Comparison of ENCODE assay signal across 15 cellular contexts in the genomic region with DNA sequence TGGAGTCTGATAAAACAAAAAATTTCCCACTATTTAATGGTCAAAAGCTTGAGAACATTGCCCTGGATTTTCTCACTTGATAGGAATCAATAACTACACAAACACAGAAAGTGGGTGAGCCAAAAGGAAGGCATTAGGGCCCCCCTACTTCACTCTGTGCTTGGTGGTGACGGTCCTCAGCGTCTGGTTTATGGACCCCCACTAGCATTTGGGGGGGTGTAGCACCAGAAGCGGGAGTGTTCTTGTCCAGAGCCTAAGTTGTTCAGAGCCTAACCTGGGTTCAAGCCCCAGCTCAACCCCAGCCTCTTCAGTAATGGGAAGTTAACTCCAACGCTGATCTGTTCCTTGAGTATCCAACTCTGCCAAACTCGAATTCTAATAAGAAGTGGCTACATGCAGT. TPM values are rescaled to one million over a fixed set of nuclear protein-coding genes. Genes with fewer than 3 reads are reported as not detected.
A peak's percentile ranks its signal among the peaks of the same experiment; 100 is the strongest.
DNase-seq lines count a peak whose midpoint lies in the region; ATAC-seq, FAIRE-seq and TF ChIP-seq lines count a peak whose summit lies in the region.
"Had no signal": no experiment of that assay in that cellular context is flagged by ENCODE, and none has a peak within 500 bp of the region (broad histone marks: within the 10 kb centered on the region; RNA-seq: fewer than 3 reads in every experiment).

No MANE protein-coding gene starts in this region.

- H4K20me1 ChIP-seq in PC-9 (ENCODE audit: insufficient read depth) = no peaks in the 10 kb centered on the region
- no peaks in the 10 kb centered on the region for H4K20me1 ChIP-seq in mammary epithelial cell (ENCODE audit: insufficient read depth, low read length)
- H4K20me1 ChIP-seq: BLaER1 had no signal

- WGBS in mammary epithelial cell (ENCODE audit: low coverage, missing lambda C conversion rate) = 89% methylated on average over 5 of the region's 5 CpGs
- WGBS in suprapubic skin = 95% methylated on average over 5 of the region's 5 CpGs

- no peaks in the 10 kb centered on the region for H3K9me2 ChIP-seq in PC-9 (ENCODE audit: insufficient read depth)

- H2AFZ ChIP-seq in PC-9 = no peak overlapping the region
- no peak overlapping the region for H2AFZ ChIP-seq in mammary epithelial cell (ENCODE audit: low read depth, low read length)

- peaks cover 19% of the 10 kb centered on the region; the same call in 1 of the 2 replicates for H3F3A ChIP-seq in PC-9 (ENCODE audit: insufficient read depth, low read depth)

- H3K79me2 ChIP-seq in PC-9 (ENCODE audit: low read depth) = no peaks in the 10 kb centered on the region
- no peaks in the 10 kb centered on the region for H3K79me2 ChIP-seq in mammary epithelial cell (ENCODE audit: insufficient read depth, low read length)

- peaks cover 38% of the 10 kb centered on the region for H3K4me1 ChIP-seq in PC-9 (replicated peaks; ENCODE audit: insufficient read depth)
- peaks cover 40% of the 10 kb centered on the region for H3K4me1 ChIP-seq in mammary epithelial cell (ENCODE audit: insufficient read depth, low read length)
- peaks cover 43% of the 10 kb centered on the region for H3K4me1 ChIP-seq in suprapubic skin

- H3K27me3 ChIP-seq in PC-9 (ENCODE audit: insufficient read depth, low read depth) (no peaks in the 10 kb centered on the region), mammary epithelial cell (ENCODE audit: insufficient read depth, low read length) (no peaks in the 10 kb centered on the region), suprapubic skin (no peaks in the 10 kb centered on the region)
- H3K27me3 ChIP-seq: BLaER1, MG63 had no signal

- ATAC-seq in left lobe of liver (no peak), HG03439 (IDR thresholded peaks at IDR 0.05; ENCODE audit: unreplicated experiment) (no peak)

- TF ChIP-seq EP300 in suprapubic skin (IDR thresholded peaks at IDR 0.05) = no peak

- no peak for TF ChIP-seq CTCF in PC-9 (conservative IDR thresholded peaks at IDR 0.05)
- TF ChIP-seq CTCF in mammary epithelial cell (conservative IDR thresholded peaks at IDR 0.05 in 1 of 2, IDR thresholded peaks at IDR 0.05 in 1 of 2; ENCODE audit: extremely low read depth in 1 of 2, insufficient read depth in 1 of 2, low read depth in 1 of 2, low read length in 2 of 2) = no peak
- TF ChIP-seq CTCF in suprapubic skin (IDR thresholded peaks at IDR 0.05) = no peak

- intact Hi-C loops in PC-9 (cut with micrococcal nuclease; ENCODE audit: unreplicated experiment) (no loop called here), mammary epithelial cell (cut with micrococcal nuclease) (no loop called here)

- H3K36me3 ChIP-seq in PC-9 (ENCODE audit: low read depth) (no peaks in the 10 kb centered on the region), mammary epithelial cell (ENCODE audit: insufficient read depth, low read length) (peaks cover 2% of the 10 kb centered on the region), suprapubic skin (no peaks in the 10 kb centered on the region)
- H3K36me3 ChIP-seq: BLaER1, MG63 had no signal

- POLR2A ChIA-PET in PC-9 (lab: Charles Lee; ENCODE audit: unreplicated experiment) = no interaction called here

- no peak for TF ChIP-seq POLR2A in suprapubic skin (IDR thresholded peaks at IDR 0.05)
- no peak for TF ChIP-seq POLR2A in GM12891 (IDR thresholded peaks at IDR 0.05; ENCODE audit: low read depth, low read length)

- H3K4me3 ChIP-seq in PC-9 (no peak overlapping the region), mammary epithelial cell (replicated peaks in 1 of 3; ENCODE audit: insufficient read depth in 1 of 3, low read depth in 2 of 3, low read length in 3 of 3) (no peak overlapping the region), suprapubic skin (no peak overlapping the region)
- H3K4me3 ChIP-seq: BLaER1, MG63 had no signal

- H3K9me3 ChIP-seq in PC-9 (ENCODE audit: insufficient read depth, low read depth) (no peaks in the 10 kb centered on the region), mammary epithelial cell (replicated peaks; ENCODE audit: insufficient read depth, low read length) (no peaks in the 10 kb centered on the region), suprapubic skin (no peaks in the 10 kb centered on the region)
- H3K9me3 ChIP-seq: BLaER1, MG63 had no signal

- no peak overlapping the region for H3K9ac ChIP-seq in mammary epithelial cell (ENCODE audit: insufficient read depth, low read length)
- H3K9ac ChIP-seq: BLaER1 had no signal

- in situ Hi-C loops in mammary epithelial cell (cut with MboI; ENCODE audit: low sequenced_read_pairs in 2 of 2) = no loop called here

- CTCF ChIA-PET in PC-9 (lab: Charles Lee) (interaction anchor here (0.5 kb wide), 1 partner anchor 59 kb away, joined by 5 read pairs; no protein-coding TSS in a partner anchor), mammary epithelial cell (lab: Charles Lee; ENCODE audit: low non-redundant PET) (no interaction called here)

- H3K4me2 ChIP-seq in PC-9 (peak overlapping the region; percentile 33; the same call in 1 of the 2 replicates), mammary epithelial cell (ENCODE audit: insufficient read depth, low read depth, low read length) (peak overlapping the region; percentile 81)
- H3K4me2 ChIP-seq: BLaER1 had no signal

- dilution Hi-C loops in mammary epithelial cell (cut with HindIII; ENCODE audit: low sequenced_read_pairs) = loop anchor here (5.0 kb wide), 3 partner anchors 48 to 298 kb away; no protein-coding TSS in a partner anchor

- FAIRE-seq in GM12891 (lab: Jason Lieb, UNC) = no peak

- DNase-seq in PC-9 (no peak), mammary epithelial cell (no peak), left lobe of liver (ENCODE audit: low spot score) (peak; percentile 21), suprapubic skin (ENCODE audit: low spot score in 2 of 2) (no peak), NCI-H446 (lab: John Stamatoyannopoulos, UW) (no peak), GM12891 (ENCODE audit: insufficient read length, low spot score) (no peak)
- DNase-seq: DMS153, KG1, NCI-H1092 treated with DMSO at 0.1 percent for 48 hours, NCI-H1694, NCI-H345, Right ventricle myocardium superior had no signal

- H3K27ac ChIP-seq in PC-9 = peak overlapping the region; percentile 68
- peak overlapping the region; percentile 70 for H3K27ac ChIP-seq in mammary epithelial cell (ENCODE audit: insufficient read depth, low read depth, low read length)
- peak overlapping the region; percentile 49 for H3K27ac ChIP-seq in suprapubic skin
- H3K27ac ChIP-seq: BLaER1 had no signal

- BruUV-seq in PC-9 (replicated peaks; lab: Mats Ljungman, UMichigan) (no TSS peak), mammary epithelial cell (replicated peaks; lab: Mats Ljungman, UMichigan) (TSS peak; percentile 62)

TF ChIP-seq in GM12891, 5 proteins besides CTCF, POLR2A, EP300 and RAD21:
- TF ChIP-seq PAX5 (IDR thresholded peaks at IDR 0.05; ENCODE audit: insufficient read depth, low read length, severe bottlenecking) (no peak), SPI1 (IDR thresholded peaks at IDR 0.05; ENCODE audit: low read depth, low read length) (no peak), TAF1 (IDR thresholded peaks at IDR 0.05; ENCODE audit: low read depth, low read length) (no peak), POLR2AphosphoS5 (IDR thresholded peaks at IDR 0.05; ENCODE audit: low read depth, low read length) (no peak), POU2F2 (IDR thresholded peaks at IDR 0.05; ENCODE audit: low read depth, low read length) (no peak)

RNA-seq across cellular contexts. Expression of gene STPG1, which starts 33.1 kb away (rescaled TPM):
- total RNA-seq in PC-9 (2021) = 8.3 and 11.4 TPM in 2 replicates
- 10 to 100 TPM; 13.0 to 20.5 TPM for total RNA-seq in mammary epithelial cell
- polyA plus RNA-seq in mammary epithelial cell = 11.4 TPM
- polyA minus RNA-seq in mammary epithelial cell = 27.1 TPM
- 1.1 TPM for total RNA-seq in left lobe of liver
- 1 to 10 TPM; 7.2 to 8.5 (median 7.8) TPM for total RNA-seq in suprapubic skin
- 2.3 TPM for polyA plus RNA-seq in GM12891 (2012; ENCODE audit: low read depth, missing spikeins)

RNA-seq across cellular contexts. Expression of gene NIPAL3, which starts 35.1 kb away (rescaled TPM):
- 34.7 and 42.0 TPM in 2 replicates for total RNA-seq in PC-9 (2021)
- total RNA-seq in mammary epithelial cell = 100 to 1,000 TPM in 1 of 2 donors, 10 to 100 TPM in 1; 48.9 to 116 TPM
- polyA plus RNA-seq in mammary epithelial cell = 51.3 TPM
- polyA minus RNA-seq in mammary epithelial cell = 50.4 TPM
- total RNA-seq in left lobe of liver = 6.3 TPM
- total RNA-seq in suprapubic skin = 10 to 100 TPM; 42.4 to 75.4 (median 64.6) TPM
- polyA plus RNA-seq in GM12891 (2012; ENCODE audit: low read depth, missing spikeins) = 7.1 TPM
